In genomic region chr11:74487875-74488274, GRCh38 we compare ENCODE assay signal across 1 cellular context.
TF ChIP-seq lines count a peak whose summit lies in the region.

No MANE protein-coding gene starts in this region.

TF ChIP-seq in H1, 55 proteins besides CTCF, POLR2A, EP300 and RAD21:
- TF ChIP-seq SP1 (IDR thresholded peaks at IDR 0.05; ENCODE audit: low read depth, low read length): no peak
- TF ChIP-seq SIX5 (IDR thresholded peaks at IDR 0.05; ENCODE audit: low read depth, low read length): no peak
- TF ChIP-seq SUZ12 (IDR thresholded peaks at IDR 0.05; ENCODE audit: low read length): no peak
- no peak for TF ChIP-seq TBP (IDR thresholded peaks at IDR 0.05; ENCODE audit: low read depth, low read length)
- TF ChIP-seq ASH2L (IDR thresholded peaks at IDR 0.05; ENCODE audit: low read length): no peak
- no peak for TF ChIP-seq BCL11A (IDR thresholded peaks at IDR 0.05; ENCODE audit: low read depth in 2 of 2, low read length in 2 of 2)
- TF ChIP-seq POU5F1 (IDR thresholded peaks at IDR 0.05; ENCODE audit: low read depth, low read length): no peak
- TF ChIP-seq SIRT6 (IDR thresholded peaks at IDR 0.05; ENCODE audit: low read length): no peak
- no peak for TF ChIP-seq GTF2F1 (IDR thresholded peaks at IDR 0.05; ENCODE audit: borderline replicate concordance, low read depth, low read length)
- TF ChIP-seq CREB1 (IDR thresholded peaks at IDR 0.05): no peak
- TF ChIP-seq ZNF274 (IDR thresholded peaks at IDR 0.05; ENCODE audit: borderline replicate concordance, extremely low read depth, low read length): no peak
- no peak for TF ChIP-seq RFX5 (IDR thresholded peaks at IDR 0.05; ENCODE audit: borderline replicate concordance, low read depth, low read length)
- no peak for TF ChIP-seq MAFK (IDR thresholded peaks at IDR 0.05; ENCODE audit: low read depth, low read length)
- no peak for TF ChIP-seq PHF8 (conservative IDR thresholded peaks at IDR 0.05; ENCODE audit: low read depth, low read length)
TF ChIP-seq in H1: peak in this region for 0.
